ENCODE assay signal across 25 cellular contexts in genomic region chr9:95389373-95389772, GRCh38.
"Had no signal": no experiment of that assay in that cellular context is flagged by ENCODE, and none has a peak within 500 bp of the region (broad histone marks: within the 10 kb centered on the region; RNA-seq: fewer than 3 reads in every experiment).

No MANE protein-coding gene starts in this region.

- H3K27ac ChIP-seq: ovary, parathyroid adenoma, psoas muscle, right lobe of liver, sigmoid colon, stomach, thoracic aorta, thyroid gland, tibial nerve, upper lobe of left lung, vagina had no signal

- H3K27me3 ChIP-seq: ovary, right lobe of liver, sigmoid colon, stomach, thyroid gland, tibial nerve, upper lobe of left lung, vagina had no signal

- H2AFZ ChIP-seq: parathyroid adenoma had no signal

- ATAC-seq: naive thymus-derived CD4-positive, alpha-beta T cell; natural killer cell; psoas muscle; right cardiac atrium; right lobe of liver; stimulated activated effector memory CD8-positive, alpha-beta T cell treated with anti-CD3 and anti-CD28 coated beads, Interleukin-12 subunit alpha, Interleukin-12 subunit beta, amount 100 ng/mL, for 72 hours; stimulated activated naive B cell treated with anti-CD40 and anti-IgM and Interleukin-4, amounts not matched to agents 10 μg/mL and 1 μg/mL and 100 μg/mL, for 72 hours had no signal

- H3K9ac ChIP-seq: parathyroid adenoma had no signal

- DNase-seq: naive thymus-derived CD4-positive, alpha-beta T cell; natural killer cell; occipital lobe; ovary; posterior cingulate gyrus; psoas muscle; right cardiac atrium; right lobe of liver; sigmoid colon; small intestine; stimulated activated CD4-positive, alpha-beta T cell treated with anti-CD3 and anti-CD28 coated beads, Interleukin-15, amount 100 ng/mL, for 24 hours; stimulated activated CD4-positive, alpha-beta T cell treated with anti-CD3 and anti-CD28 coated beads, Interleukin-2, amount 100 ng/mL, for 24 hours; stimulated activated CD4-positive, alpha-beta T cell treated with anti-CD3 and anti-CD28 coated beads, Interleukin-2, amount 100 ng/mL, for 48 hours; stimulated activated CD4-positive, alpha-beta T cell treated with anti-CD3 and anti-CD28 coated beads, Interleukin-4, amount 100 ng/mL, for 24 hours; stimulated activated naive B cell treated with anti-CD40 and anti-IgM and Interleukin-4, amounts not matched to agents 10 μg/mL and 1 μg/mL and 100 μg/mL, for 72 hours; stimulated activated naive CD4-positive, alpha-beta T cell treated with Interleukin-2 at 50 U/mL for 16 hours; stomach; thyroid gland; trophoblast cell; upper lobe of left lung had no signal

- H3K4me1 ChIP-seq: parathyroid adenoma, psoas muscle, right lobe of liver, sigmoid colon, stomach, thyroid gland, tibial nerve, upper lobe of left lung, vagina had no signal

- H3K9me3 ChIP-seq: ovary, psoas muscle, right lobe of liver, sigmoid colon, stomach, thoracic aorta, thyroid gland, tibial nerve, upper lobe of left lung, vagina had no signal

- H3K36me3 ChIP-seq: ovary, right lobe of liver, sigmoid colon, stomach, thoracic aorta, thyroid gland, tibial nerve, upper lobe of left lung, vagina had no signal

- H3K4me3 ChIP-seq: ovary, psoas muscle, right lobe of liver, sigmoid colon, stomach, thoracic aorta, thyroid gland, tibial nerve, upper lobe of left lung, vagina had no signal
